In genomic region chr3:1632128-1632527, GRCh38 we compare ENCODE assay signal across 8 cellular contexts.
"Had no signal": no experiment of that assay in that cellular context is flagged by ENCODE, and none has a peak within 500 bp of the region (broad histone marks: within the 10 kb centered on the region; RNA-seq: fewer than 3 reads in every experiment).

No MANE protein-coding gene starts in this region.

- DNase-seq: GM23248, GOT3, H7, HFFc6, IMR-90 had no signal

- H3K4me1 ChIP-seq: HAP-1 had no signal

- H3K27ac ChIP-seq: GM23248 had no signal

- H3K9ac ChIP-seq: GM23248 had no signal

- ATAC-seq: HCT116, K562 had no signal

- H3K36me3 ChIP-seq: HAP-1 had no signal

- H3K9me3 ChIP-seq: HAP-1 had no signal

- H3K4me3 ChIP-seq: GM23248, HAP-1, K562 had no signal
